19 cellular contexts compared by ENCODE assay signal in the genomic region with DNA sequence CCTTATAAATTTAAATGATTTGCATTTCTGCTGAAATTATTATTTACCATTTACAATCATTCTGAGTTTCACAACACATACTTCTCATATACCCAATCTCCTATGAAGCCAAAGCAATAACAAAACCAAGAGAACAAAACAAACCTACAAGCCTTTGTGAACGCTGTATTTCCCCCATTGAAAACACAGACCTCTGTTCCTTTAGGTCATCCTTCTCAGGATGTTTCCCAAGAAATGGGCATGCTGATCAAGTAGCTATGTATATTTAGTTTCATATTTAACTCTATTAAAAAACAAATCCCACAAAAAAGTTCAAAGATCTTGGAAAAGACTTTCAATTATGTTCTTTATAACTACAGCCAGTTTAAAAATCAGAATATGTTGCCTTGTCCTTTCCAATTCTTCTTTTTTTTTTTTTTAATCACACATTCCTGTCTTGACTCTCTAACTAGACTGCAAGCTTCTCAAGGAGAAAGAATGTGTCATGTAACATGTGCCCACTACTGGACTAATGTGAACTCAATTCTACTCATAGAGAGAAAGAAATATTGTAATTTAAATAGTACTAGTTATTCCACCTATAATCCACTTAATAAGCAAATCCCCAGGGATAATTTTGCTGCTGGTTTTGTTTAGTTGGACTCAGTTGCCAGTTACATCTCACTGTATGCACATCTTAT.
"Had no signal": no experiment of that assay in that cellular context is flagged by ENCODE, and none has a peak within 500 bp of the region (broad histone marks: within the 10 kb centered on the region; RNA-seq: fewer than 3 reads in every experiment).

No MANE protein-coding gene starts in this region.

- H3K4me1 Mint-ChIP-seq: activated naive CD4-positive, alpha-beta T cell treated with anti-CD3 and anti-CD28 coated beads, Interleukin-2, amount 10 ng/mL, durations not matched to agents 7 days and 5 days; activated naive CD8-positive, alpha-beta T cell treated with anti-CD3 and anti-CD28 coated beads, Interleukin-2, amount 50 U/mL, for 24 hours; naive thymus-derived CD8-positive, alpha-beta T cell; stimulated activated memory B cell treated with anti-CD40 and anti-IgM and Interleukin-4, amounts not matched to agents 10 μg/mL and 1 μg/mL and 100 μg/mL, for 72 hours had no signal

- H3K27ac ChIP-seq: gastrocnemius medialis, ovary, right lobe of liver, testis had no signal

- H3K9me3 Mint-ChIP-seq: activated naive CD4-positive, alpha-beta T cell treated with anti-CD3 and anti-CD28 coated beads, Interleukin-2, amount 10 ng/mL, durations not matched to agents 7 days and 5 days; activated naive CD8-positive, alpha-beta T cell treated with anti-CD3 and anti-CD28 coated beads, Interleukin-2, amount 50 U/mL, for 24 hours had no signal

- H3K36me3 ChIP-seq: gastrocnemius medialis, heart left ventricle, ovary, right lobe of liver, upper lobe of left lung had no signal

- H3K27me3 Mint-ChIP-seq: stimulated activated memory B cell treated with anti-CD40 and anti-IgM and Interleukin-4, amounts not matched to agents 10 μg/mL and 1 μg/mL and 100 μg/mL, for 72 hours had no signal

- H3K4me1 ChIP-seq: right lobe of liver had no signal

- H3K4me3 Mint-ChIP-seq: activated naive CD4-positive, alpha-beta T cell treated with anti-CD3 and anti-CD28 coated beads, Interleukin-2, amount 10 ng/mL, durations not matched to agents 7 days and 5 days; activated naive CD8-positive, alpha-beta T cell treated with anti-CD3 and anti-CD28 coated beads, Interleukin-2, amount 50 U/mL, for 24 hours; naive thymus-derived CD8-positive, alpha-beta T cell; stimulated activated memory B cell treated with anti-CD40 and anti-IgM and Interleukin-4, amounts not matched to agents 10 μg/mL and 1 μg/mL and 100 μg/mL, for 72 hours; T-helper 1 cell treated with Interleukin-12 subunit alpha and Interleukin-12 subunit beta and Interleukin-4 antibody, amounts not matched to agents 30 μg/mL and 1 μg/mL, for 36 hours had no signal

- ATAC-seq: activated naive CD8-positive, alpha-beta T cell treated with anti-CD3 and anti-CD28 coated beads, Interleukin-2, amount 50 U/mL, for 24 hours; heart left ventricle; naive thymus-derived CD8-positive, alpha-beta T cell; right lobe of liver; stimulated activated memory B cell treated with anti-CD40 and anti-IgM and Interleukin-4, amounts not matched to agents 10 μg/mL and 1 μg/mL and 100 μg/mL, for 72 hours had no signal

- H3K9me3 ChIP-seq: gastrocnemius medialis, heart left ventricle, ovary, right lobe of liver, testis, upper lobe of left lung had no signal

- H3K27me3 ChIP-seq: gastrocnemius medialis, heart left ventricle, ovary, right lobe of liver, testis, upper lobe of left lung had no signal

- H3K4me3 ChIP-seq: gastrocnemius medialis, heart left ventricle, ovary, right lobe of liver, testis, upper lobe of left lung had no signal

- H3K36me3 Mint-ChIP-seq: activated naive CD4-positive, alpha-beta T cell treated with anti-CD3 and anti-CD28 coated beads, Interleukin-2, amount 10 ng/mL, durations not matched to agents 7 days and 5 days had no signal

- H3K27ac Mint-ChIP-seq: activated naive CD4-positive, alpha-beta T cell treated with anti-CD3 and anti-CD28 coated beads, Interleukin-2, amount 10 ng/mL, durations not matched to agents 7 days and 5 days; activated naive CD8-positive, alpha-beta T cell treated with anti-CD3 and anti-CD28 coated beads, Interleukin-2, amount 50 U/mL, for 24 hours; naive thymus-derived CD8-positive, alpha-beta T cell; stimulated activated memory B cell treated with anti-CD40 and anti-IgM and Interleukin-4, amounts not matched to agents 10 μg/mL and 1 μg/mL and 100 μg/mL, for 72 hours; T-helper 1 cell treated with Interleukin-12 subunit alpha and Interleukin-12 subunit beta and Interleukin-4 antibody, amounts not matched to agents 30 μg/mL and 1 μg/mL, for 36 hours had no signal

- DNase-seq: activated CD4-positive, CD25-positive, alpha-beta regulatory T cell treated with anti-CD3 and anti-CD28 coated beads, Interleukin-2, amount 50 U/mL, for 72 hours; activated CD8-positive, alpha-beta memory T cell treated with anti-CD3 and anti-CD28 coated beads for 24 hours; activated CD8-positive, alpha-beta memory T cell treated with anti-CD3 and anti-CD28 coated beads, Interleukin-2, amount 50 U/mL, for 48 hours; activated effector memory CD4-positive, alpha-beta T cell treated with Interleukin-2 at 50 U/mL for 16 hours; activated naive CD4-positive, alpha-beta T cell treated with anti-CD3 and anti-CD28 coated beads, Interleukin-2, amount 10 ng/mL, durations not matched to agents 7 days and 5 days; activated naive CD8-positive, alpha-beta T cell treated with anti-CD3 and anti-CD28 coated beads, Interleukin-2, amount 50 U/mL, for 24 hours; activated T-cell treated with anti-CD3 and anti-CD28 coated beads, Interleukin-2, amount 50 U/mL, for 48 hours; aorta; cerebellar nuclear complex; gastrocnemius medialis; heart left ventricle; naive thymus-derived CD8-positive, alpha-beta T cell; ovary; right lobe of liver; stimulated activated CD4-positive, alpha-beta T cell treated with anti-CD3 and anti-CD28 coated beads, Interleukin-4, amount 100 ng/mL, for 24 hours; testis had no signal
